ENCODE assay signal across 14 cellular contexts in the genomic region with DNA sequence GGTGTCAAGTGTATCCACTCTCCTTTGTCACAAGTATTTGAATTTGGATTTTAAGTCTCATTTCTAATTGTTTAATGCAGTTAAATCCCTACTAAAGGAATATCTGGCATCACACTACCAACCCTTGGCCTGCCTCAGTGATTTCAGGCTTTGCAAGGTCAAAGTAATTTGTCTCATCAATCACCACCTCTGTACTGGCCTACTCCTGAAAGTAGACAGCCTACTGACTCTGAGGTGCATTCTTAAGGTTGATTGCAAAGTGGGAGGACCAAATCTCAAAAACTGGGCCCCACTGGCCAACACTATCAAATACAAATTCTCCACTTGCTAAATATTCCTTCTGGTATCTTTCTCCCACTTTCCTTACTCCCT. TPM values are rescaled to one million over a fixed set of nuclear protein-coding genes. Genes with fewer than 3 reads are reported as not detected.
DNase-seq lines count a peak whose midpoint lies in the region; ATAC-seq, FAIRE-seq and TF ChIP-seq lines count a peak whose summit lies in the region.
"Had no signal": no experiment of that assay in that cellular context is flagged by ENCODE, and none has a peak within 500 bp of the region (broad histone marks: within the 10 kb centered on the region; RNA-seq: fewer than 3 reads in every experiment).

No MANE protein-coding gene starts in this region.

- H3K9ac ChIP-seq in kidney (ENCODE audit: low read length in 2 of 2) = no peak overlapping the region

- FAIRE-seq in GM19239 (lab: Jason Lieb, UNC) = peak; percentile 21
- FAIRE-seq in small intestine (lab: Jason Lieb, UNC) = no peak
- no peak for FAIRE-seq in kidney (lab: Jason Lieb, UNC)
- FAIRE-seq: RCC 7860 had no signal

- no peak overlapping the region for H3K4me3 ChIP-seq in small intestine (ENCODE audit: low read depth in 1 of 2, low read length in 2 of 2)
- H3K4me3 ChIP-seq in kidney (ENCODE audit: low read length in 2 of 2) = no peak overlapping the region
- H3K4me3 ChIP-seq: dorsolateral prefrontal cortex, K562, skin epidermis had no signal

- H3K27me3 ChIP-seq in small intestine (ENCODE audit: control insufficient read depth in 2 of 2, insufficient read depth in 2 of 2, low read length in 2 of 2) = no peaks in the 10 kb centered on the region
- H3K27me3 ChIP-seq: dorsolateral prefrontal cortex had no signal

- H3K9me3 ChIP-seq in small intestine (ENCODE audit: control insufficient read depth, low read depth) (no peaks in the 10 kb centered on the region), kidney (ENCODE audit: control insufficient read depth in 1 of 2, low read length in 2 of 2) (no peaks in the 10 kb centered on the region)

- intact Hi-C loops in kidney (cut with DNase I) = no loop called here

- H3K36me3 ChIP-seq in small intestine (ENCODE audit: control insufficient read depth in 2 of 2, insufficient read depth in 2 of 2, low read length in 2 of 2) (no peaks in the 10 kb centered on the region), kidney (ENCODE audit: control insufficient read depth in 1 of 2, insufficient read depth in 2 of 2, low read length in 2 of 2) (no peaks in the 10 kb centered on the region)

- DNase-seq in GM19239 (ENCODE audit: insufficient read length, low spot score) = no peak
- no peak for DNase-seq in omental fat pad (ENCODE audit: low spot score)
- DNase-seq in small intestine = no peak
- DNase-seq in kidney = no peak
- DNase-seq: dorsolateral prefrontal cortex, NCI-H524 treated with DMSO at 0.1 percent for 48 hours had no signal

- no peak overlapping the region for H3K27ac ChIP-seq in small intestine (ENCODE audit: low read depth in 1 of 2, low read length in 1 of 2)
- no peak overlapping the region for H3K27ac ChIP-seq in kidney (ENCODE audit: low read depth in 2 of 2, low read length in 2 of 2)
- H3K27ac ChIP-seq: dorsolateral prefrontal cortex, skin epidermis had no signal

- ATAC-seq in GM21526 (IDR thresholded peaks at IDR 0.05; ENCODE audit: low FRiP score, unreplicated experiment) = peak; percentile 36
- peak; percentile 22 for ATAC-seq in HG03159 (IDR thresholded peaks at IDR 0.05; ENCODE audit: unreplicated experiment)
- ATAC-seq in omental fat pad (ENCODE audit: low FRiP score) = peak; percentile 24
- ATAC-seq in HG03442 (IDR thresholded peaks at IDR 0.05; ENCODE audit: unreplicated experiment) = no peak

- TF ChIP-seq CTCF in omental fat pad (IDR thresholded peaks at IDR 0.05) (no peak), kidney (IDR thresholded peaks at IDR 0.05; ENCODE audit: borderline replicate concordance, extremely low read depth, insufficient read depth) (no peak)

- no peaks in the 10 kb centered on the region for H3K4me1 ChIP-seq in small intestine (ENCODE audit: control insufficient read depth in 2 of 2, insufficient read depth in 1 of 2, low read depth in 1 of 2, low read length in 1 of 2)
- peaks cover 0 to 4% of the 10 kb centered on the region in 2 donors for H3K4me1 ChIP-seq in kidney (ENCODE audit: control insufficient read depth in 1 of 2, insufficient read depth in 1 of 2, low read depth in 1 of 2, low read length in 2 of 2)

RNA-seq across cellular contexts. Expression of gene TEX55, which starts 0.9 kb away (rescaled TPM):
- total RNA-seq in omental fat pad = not detected
- not detected for polyA plus RNA-seq in small intestine
- not detected for total RNA-seq in kidney
- not detected for polyA plus RNA-seq in kidney (ENCODE audit: insufficient read depth, low read depth, low replicate concordance)
- total RNA-seq: astrocyte; CD4-positive, alpha-beta memory T cell; dorsolateral prefrontal cortex; K562 had no signal
- polyA plus RNA-seq: CD4-positive, alpha-beta memory T cell; K562 had no signal

RNA-seq across cellular contexts. Expression of gene UPK1B, which starts 28.3 kb away (rescaled TPM):
- total RNA-seq in omental fat pad (10 to 100 TPM in 2 of 4 donors, 1 to 10 TPM in 2; 1.1 to 49.3 (median 12.4) TPM), kidney (12.4 TPM)
- polyA plus RNA-seq in small intestine (not detected), kidney (ENCODE audit: insufficient read depth, low read depth, low replicate concordance) (3.9 TPM)
- total RNA-seq: CD4-positive, alpha-beta memory T cell had no signal
- polyA plus RNA-seq: CD4-positive, alpha-beta memory T cell had no signal
